ENCODE assay signal across 8 cellular contexts in the genomic region with DNA sequence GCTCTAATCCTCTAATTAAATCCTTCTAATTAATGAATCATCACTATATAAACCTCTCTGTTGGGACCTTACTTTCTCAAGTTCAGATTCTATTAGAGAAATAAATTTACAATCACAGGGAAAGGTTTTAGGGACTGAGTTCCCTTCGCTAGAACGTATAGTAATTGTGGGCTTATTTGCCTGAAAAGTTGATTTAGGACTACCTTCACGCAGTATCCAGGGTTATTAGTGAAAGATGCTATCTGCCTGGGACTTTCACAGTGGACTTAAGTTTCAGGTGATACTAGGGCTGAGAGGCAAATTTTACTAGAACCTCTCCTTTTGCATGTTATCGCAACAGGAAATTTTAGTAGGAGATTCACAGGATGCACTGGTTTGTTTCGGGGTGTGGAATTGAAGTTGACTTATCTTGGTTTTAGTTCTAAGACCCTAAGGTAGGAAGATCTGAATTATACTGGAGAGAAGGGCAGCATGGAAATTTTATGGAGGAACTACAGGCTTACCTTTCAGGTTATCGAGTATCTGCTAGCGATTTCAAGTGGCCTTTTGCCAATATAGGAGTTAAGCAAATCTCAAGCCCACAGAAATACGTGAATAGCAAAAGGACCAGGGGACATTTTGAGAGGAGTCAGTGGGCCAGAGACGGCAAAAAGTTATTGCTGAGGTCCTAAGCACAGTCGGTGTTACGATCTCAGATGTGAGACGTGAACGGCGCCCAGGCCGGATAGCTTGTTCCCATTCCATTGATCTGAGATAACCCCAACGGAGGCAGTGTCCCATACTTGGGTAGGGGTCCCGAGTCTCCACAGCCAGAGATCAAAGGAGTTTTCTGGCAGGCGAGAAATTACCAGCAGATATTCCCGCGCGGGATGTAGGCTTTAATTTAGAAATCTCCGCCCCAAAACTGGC. TPM values are rescaled to one million over a fixed set of nuclear protein-coding genes. Genes with fewer than 3 reads are reported as not detected.
DNase-seq lines count a peak whose midpoint lies in the region; ATAC-seq, FAIRE-seq and TF ChIP-seq lines count a peak whose summit lies in the region.

No MANE protein-coding gene starts in this region.

- TF ChIP-seq CTCF in heart left ventricle (IDR thresholded peaks at IDR 0.05): no peak

- POLR2A ChIA-PET in activated CD4-positive, alpha-beta T cell treated with anti-CD3 and anti-CD28 coated beads for 36 hours (lab: Charles Lee): interaction anchor here (0.5 to 2.2 kb wide), 14 partner anchors 12 to 487 kb away, joined by 3 to 13 read pairs (median 4); partner anchors contain the start of genes AHCYL1, AMPD2, GNAT2 and GSTM1

- no peaks in the 10 kb centered on the region for H3K9me3 Mint-ChIP-seq in activated CD4-positive, alpha-beta T cell treated with anti-CD3 and anti-CD28 coated beads for 36 hours (ENCODE audit: low read depth)
- H3K9me3 Mint-ChIP-seq in activated T-helper 1 cell treated with anti-CD3 and anti-CD28 coated beads, Interleukin-12 subunit alpha, Interleukin-12 subunit beta, Interleukin-2, Interleukin-4 antibody, amounts not matched to agents 30 ng/mL and 10 ng/mL and 1 ng/mL, durations not matched to agents 14 hours and 24 hours and 36 hours: no peaks in the 10 kb centered on the region

- 12 to 15% (median 13%) methylated on average over 21 to 22 of the region's 22 CpGs for WGBS in heart left ventricle, 4 donors

- peak overlapping the region; percentile 85 to 99 (median 94) for H3K27ac ChIP-seq in heart left ventricle
- H3K27ac ChIP-seq in rectal smooth muscle tissue (ENCODE audit: low read depth, low read length): peak overlapping the region; percentile 95

- H3K4me3 ChIP-seq in heart left ventricle (peak overlapping the region; percentile 61 to 98 (median 90)), rectal smooth muscle tissue (ENCODE audit: low read length) (peak overlapping the region; percentile 100)

- H3K4me3 Mint-ChIP-seq in activated CD4-positive, alpha-beta T cell treated with anti-CD3 and anti-CD28 coated beads for 36 hours: peak overlapping the region; percentile 99
- H3K4me3 Mint-ChIP-seq in activated T-helper 1 cell treated with anti-CD3 and anti-CD28 coated beads, Interleukin-12 subunit alpha, Interleukin-12 subunit beta, Interleukin-2, Interleukin-4 antibody, amounts not matched to agents 30 ng/mL and 10 ng/mL and 1 ng/mL, durations not matched to agents 14 hours and 24 hours and 36 hours: peak overlapping the region; percentile 94

- TF ChIP-seq POLR2A in heart left ventricle (IDR thresholded peaks at IDR 0.05): no peak

- H3K36me3 ChIP-seq in heart left ventricle: peaks cover 0 to 5% (median 0%) of the 10 kb centered on the region in 9 donors
- no peaks in the 10 kb centered on the region for H3K36me3 ChIP-seq in rectal smooth muscle tissue (ENCODE audit: control insufficient read depth, insufficient read depth, low read length)

- ATAC-seq in activated CD4-positive, alpha-beta T cell treated with anti-CD3 and anti-CD28 coated beads for 36 hours: peak; percentile 32
- ATAC-seq in HG03460 (IDR thresholded peaks at IDR 0.05; ENCODE audit: unreplicated experiment) (peak; percentile 5), heart left ventricle (peak in 3 of 4 donors; percentile 16 to 34 (median 25))

- H3K27ac Mint-ChIP-seq in activated CD4-positive, alpha-beta T cell treated with anti-CD3 and anti-CD28 coated beads for 36 hours: peak overlapping the region; percentile 96
- peak overlapping the region; percentile 96 for H3K27ac Mint-ChIP-seq in activated T-helper 1 cell treated with anti-CD3 and anti-CD28 coated beads, Interleukin-12 subunit alpha, Interleukin-12 subunit beta, Interleukin-2, Interleukin-4 antibody, amounts not matched to agents 30 ng/mL and 10 ng/mL and 1 ng/mL, durations not matched to agents 14 hours and 24 hours and 36 hours

- H3K4me1 Mint-ChIP-seq in activated CD4-positive, alpha-beta T cell treated with anti-CD3 and anti-CD28 coated beads for 36 hours: peaks cover 44% of the 10 kb centered on the region
- peaks cover 46% of the 10 kb centered on the region for H3K4me1 Mint-ChIP-seq in activated T-helper 1 cell treated with anti-CD3 and anti-CD28 coated beads, Interleukin-12 subunit alpha, Interleukin-12 subunit beta, Interleukin-2, Interleukin-4 antibody, amounts not matched to agents 30 ng/mL and 10 ng/mL and 1 ng/mL, durations not matched to agents 14 hours and 24 hours and 36 hours (ENCODE audit: low read depth)

- CTCF ChIA-PET in activated CD4-positive, alpha-beta T cell treated with anti-CD3 and anti-CD28 coated beads for 36 hours (lab: Charles Lee): interaction anchor here (0.7 to 9.3 kb wide), 26 partner anchors 9 to 448 kb away, joined by 3 to 190 read pairs (median 7); partner anchors contain the start of genes AHCYL1, AMPD2, CYB561D1 and GNAT2

- FAIRE-seq in RCC 7860 (lab: Jason Lieb, UNC): no peak

- H3K36me3 Mint-ChIP-seq in activated CD4-positive, alpha-beta T cell treated with anti-CD3 and anti-CD28 coated beads for 36 hours (ENCODE audit: low read depth): no peaks in the 10 kb centered on the region
- peaks cover 10% of the 10 kb centered on the region for H3K36me3 Mint-ChIP-seq in activated T-helper 1 cell treated with anti-CD3 and anti-CD28 coated beads, Interleukin-12 subunit alpha, Interleukin-12 subunit beta, Interleukin-2, Interleukin-4 antibody, amounts not matched to agents 30 ng/mL and 10 ng/mL and 1 ng/mL, durations not matched to agents 14 hours and 24 hours and 36 hours (ENCODE audit: low read depth)

- peak overlapping the region; percentile 72 for H3K9ac ChIP-seq in rectal smooth muscle tissue (ENCODE audit: low read length)

- H3K4me1 ChIP-seq in heart left ventricle (peaks cover 0 to 47% (median 33%) of the 10 kb centered on the region in 12 donors), rectal smooth muscle tissue (ENCODE audit: control insufficient read depth, insufficient read depth, low read length) (peaks cover 17% of the 10 kb centered on the region)

- no peaks in the 10 kb centered on the region for H3K9me3 ChIP-seq in heart left ventricle

- no peaks in the 10 kb centered on the region for H3K27me3 Mint-ChIP-seq in activated CD4-positive, alpha-beta T cell treated with anti-CD3 and anti-CD28 coated beads for 36 hours
- H3K27me3 Mint-ChIP-seq in activated T-helper 1 cell treated with anti-CD3 and anti-CD28 coated beads, Interleukin-12 subunit alpha, Interleukin-12 subunit beta, Interleukin-2, Interleukin-4 antibody, amounts not matched to agents 30 ng/mL and 10 ng/mL and 1 ng/mL, durations not matched to agents 14 hours and 24 hours and 36 hours (ENCODE audit: insufficient read depth): peaks cover 1% of the 10 kb centered on the region

- H3K27me3 ChIP-seq in heart left ventricle (no peaks in the 10 kb centered on the region), rectal smooth muscle tissue (ENCODE audit: control insufficient read depth, insufficient read depth, low read length) (no peaks in the 10 kb centered on the region)

- intact Hi-C loops in activated CD4-positive, alpha-beta T cell treated with anti-CD3 and anti-CD28 coated beads for 36 hours (cut with DNase I, micrococcal nuclease): loop anchor here (1.0 to 5.0 kb wide), 14 partner anchors 53 to 792 kb away; partner anchors contain the start of genes AHCYL1 (in 2 of the 2), CYB561D1 (in 2 of the 2), ATXN7L2 (in 1 of the 2) and PSMA5 (in 1 of the 2)
- intact Hi-C loops in activated T-helper 1 cell treated with anti-CD3 and anti-CD28 coated beads, Interleukin-12 subunit alpha, Interleukin-12 subunit beta, Interleukin-2, Interleukin-4 antibody, amounts not matched to agents 30 ng/mL and 10 ng/mL and 1 ng/mL, durations not matched to agents 14 hours and 24 hours and 36 hours (cut with micrococcal nuclease): loop anchor here (1.0 to 10.0 kb wide), 10 partner anchors 74 to 792 kb away; partner anchors contain the start of genes GSTM1, PSMA5, RBM15 and STRIP1
- intact Hi-C loops in heart left ventricle (cut with DNase I): loop anchor here (2.0 to 10.0 kb wide), 13 partner anchors 73 to 460 kb away; partner anchors contain the start of gene AHCYL1 (in 8 of the 10)

- DNase-seq in activated CD4-positive, alpha-beta T cell treated with anti-CD3 and anti-CD28 coated beads for 36 hours: peak; percentile 52
- DNase-seq in activated CD4-positive, alpha-beta T cell treated with anti-CD3 and anti-CD28 coated beads, Interleukin-2, amount 50 U/mL, for 4 hours: no peak
- DNase-seq in activated T-helper 1 cell treated with anti-CD3 and anti-CD28 coated beads, Interleukin-12 subunit alpha, Interleukin-12 subunit beta, Interleukin-2, Interleukin-4 antibody, amounts not matched to agents 30 ng/mL and 10 ng/mL and 1 ng/mL, durations not matched to agents 14 hours and 24 hours and 36 hours (ENCODE audit: low spot score): peak; percentile 19
- no peak for DNase-seq in heart left ventricle
- no peak for DNase-seq in RCC 7860 (ENCODE audit: low spot score)
- no peak for DNase-seq in NCI-H2227 (lab: John Stamatoyannopoulos, UW; ENCODE audit: unreplicated experiment)

RNA-seq across cellular contexts. Expression of gene GNAI3, which starts 0.7 kb away (rescaled TPM):
- total RNA-seq in activated CD4-positive, alpha-beta T cell treated with anti-CD3 and anti-CD28 coated beads for 36 hours: 1 to 10 TPM; 7.1 to 9.6 TPM
- 8.4 and 8.9 TPM in 2 replicates for total RNA-seq in activated T-helper 1 cell treated with anti-CD3 and anti-CD28 coated beads, Interleukin-12 subunit alpha, Interleukin-12 subunit beta, Interleukin-2, Interleukin-4 antibody, amounts not matched to agents 30 ng/mL and 10 ng/mL and 1 ng/mL, durations not matched to agents 14 hours and 24 hours and 36 hours
- 1 to 10 TPM; 1.5 to 5.4 (median 2.5) TPM for total RNA-seq in heart left ventricle
- 1 to 10 TPM; 1.6 to 3.0 TPM for polyA plus RNA-seq in heart left ventricle

RNA-seq across cellular contexts. Expression of gene GPR61, which starts 8.0 kb away (rescaled TPM):
- under 1 TPM in 1 of 2 experiments, not detected in 1; 0.34 TPM for total RNA-seq in activated CD4-positive, alpha-beta T cell treated with anti-CD3 and anti-CD28 coated beads for 36 hours
- total RNA-seq in activated T-helper 1 cell treated with anti-CD3 and anti-CD28 coated beads, Interleukin-12 subunit alpha, Interleukin-12 subunit beta, Interleukin-2, Interleukin-4 antibody, amounts not matched to agents 30 ng/mL and 10 ng/mL and 1 ng/mL, durations not matched to agents 14 hours and 24 hours and 36 hours: not detected in 2 replicates
- total RNA-seq in heart left ventricle: under 1 TPM in 6 of 9 donors, not detected in 3; 0.08 to 0.72 (median 0.21) TPM
- polyA plus RNA-seq in heart left ventricle: under 1 TPM in 1 of 2 donors, not detected in 1; 0.15 TPM

RNA-seq across cellular contexts. Expression of gene AMIGO1, which starts 38.1 kb away (rescaled TPM):
- 1 to 10 TPM; 1.8 to 2.0 TPM for total RNA-seq in activated CD4-positive, alpha-beta T cell treated with anti-CD3 and anti-CD28 coated beads for 36 hours
- 1.2 TPM in 2 replicates for total RNA-seq in activated T-helper 1 cell treated with anti-CD3 and anti-CD28 coated beads, Interleukin-12 subunit alpha, Interleukin-12 subunit beta, Interleukin-2, Interleukin-4 antibody, amounts not matched to agents 30 ng/mL and 10 ng/mL and 1 ng/mL, durations not matched to agents 14 hours and 24 hours and 36 hours
- total RNA-seq in heart left ventricle: 10 to 100 TPM in 8 of 9 donors, 1 to 10 TPM in 1; 9.9 to 19.1 (median 14.9) TPM
- polyA plus RNA-seq in heart left ventricle: 1 to 10 TPM; 4.6 to 6.2 TPM

RNA-seq across cellular contexts. Expression of gene CYB561D1, which starts 53.8 kb away (rescaled TPM):
- total RNA-seq in activated CD4-positive, alpha-beta T cell treated with anti-CD3 and anti-CD28 coated beads for 36 hours: 1 to 10 TPM; 7.1 to 8.7 TPM
- total RNA-seq in activated T-helper 1 cell treated with anti-CD3 and anti-CD28 coated beads, Interleukin-12 subunit alpha, Interleukin-12 subunit beta, Interleukin-2, Interleukin-4 antibody, amounts not matched to agents 30 ng/mL and 10 ng/mL and 1 ng/mL, durations not matched to agents 14 hours and 24 hours and 36 hours: 12.6 and 13.4 TPM in 2 replicates
- 1 to 10 TPM; 3.4 to 8.4 (median 5.1) TPM for total RNA-seq in heart left ventricle
- 1 to 10 TPM; 2.1 to 8.1 TPM for polyA plus RNA-seq in heart left ventricle

Comparison
In these comparisons a context has a peak if more than half of its experiments do, and no peak if none do; other contexts are left out.
1. DNase-seq: peak in activated CD4-positive, alpha-beta T cell treated with anti-CD3 and anti-CD28 coated beads for 36 hours (single experiment) and activated T-helper 1 cell treated with anti-CD3 and anti-CD28 coated beads, Interleukin-12 subunit alpha, Interleukin-12 subunit beta, Interleukin-2, Interleukin-4 antibody, amounts not matched to agents 30 ng/mL and 10 ng/mL and 1 ng/mL, durations not matched to agents 14 hours and 24 hours and 36 hours (single experiment); none in activated CD4-positive, alpha-beta T cell treated with anti-CD3 and anti-CD28 coated beads, Interleukin-2, amount 50 U/mL, for 4 hours (0 of 2), heart left ventricle (0 of 5), RCC 7860 (single experiment) and NCI-H2227 (single experiment).
2. Peak in every context shown above with its lines, with median percentiles within 50 percentile points of each other: ATAC-seq.